ENCODE assay signal across 9 cellular contexts in genomic region chr1:180230416-180230790, GRCh38. TPM values are rescaled to one million over a fixed set of nuclear protein-coding genes. Genes with fewer than 3 reads are reported as not detected.
A peak's percentile ranks its signal among the peaks of the same experiment; 100 is the strongest.
DNase-seq lines count a peak whose midpoint lies in the region; ATAC-seq and TF ChIP-seq lines count a peak whose summit lies in the region.
"Had no signal": no experiment of that assay in that cellular context is flagged by ENCODE, and none has a peak within 500 bp of the region (broad histone marks: within the 10 kb centered on the region; RNA-seq: fewer than 3 reads in every experiment).

No MANE protein-coding gene starts in this region.

- H3K4me1 Mint-ChIP-seq in T-cell: peaks cover 28 to 43% (median 34%) of the 10 kb centered on the region in 3 donors

- H3K4me3 Mint-ChIP-seq in T-cell: peak overlapping the region; percentile 71 to 73 (median 71)

- no peak for TF ChIP-seq CTCF in gastroesophageal sphincter (IDR thresholded peaks at IDR 0.05)

- H3K9me3 ChIP-seq in gastroesophageal sphincter: no peaks in the 10 kb centered on the region

- peaks cover 100% of the 10 kb centered on the region for H3K27me3 ChIP-seq in gastroesophageal sphincter

- H3K9me3 Mint-ChIP-seq in T-cell: no peaks in the 10 kb centered on the region

- no peak overlapping the region for H3K27ac ChIP-seq in gastroesophageal sphincter

- TF ChIP-seq POLR2A in gastroesophageal sphincter (IDR thresholded peaks at IDR 0.05): no peak

- TF ChIP-seq EP300 in gastroesophageal sphincter (IDR thresholded peaks at IDR 0.05): no peak

- peak in 2 of 4 experiments; percentile 17 to 26 for ATAC-seq in T-cell (replicated peaks in 1 of 4)
- ATAC-seq in gastroesophageal sphincter: no peak
- no peak for ATAC-seq in GM21423 (IDR thresholded peaks at IDR 0.05; ENCODE audit: unreplicated experiment)

- H3K27ac Mint-ChIP-seq in T-cell: no peak overlapping the region

- DNase-seq in NCI-H748 (lab: John Stamatoyannopoulos, UW; ENCODE audit: unreplicated experiment) (peak; percentile 52), NCI-H748 treated with DMSO at 0.1 percent for 48 hours (lab: John Stamatoyannopoulos, UW) (no peak), T-cell (no peak), HuH-7.5 (ENCODE audit: low spot score) (no peak)
- peak; percentile 43 for DNase-seq in stimulated activated CD8-positive, alpha-beta memory T cell treated with anti-CD3 and anti-CD28 coated beads, Interleukin-4, amount 100 ng/mL, for 48 hours
- no peak for DNase-seq in activated CD4-positive, alpha-beta T cell treated with anti-CD3 and anti-CD28 coated beads for 1 hour
- DNase-seq: DND-41 had no signal

- peak overlapping the region; percentile 43 to 62 for H3K4me3 ChIP-seq in gastroesophageal sphincter

- CTCF ChIA-PET in T-cell (lab: Charles Lee): no interaction called here

- no peaks in the 10 kb centered on the region for H3K36me3 Mint-ChIP-seq in T-cell

- 0% methylated on average over 1 of the region's 28 CpGs; no CpG with 5 or more reads in 1 of the 2 donors for WGBS in gastroesophageal sphincter (ENCODE audit: low coverage in 1 of 2), 2 donors

- peaks cover 0 to 65% (median 48%) of the 10 kb centered on the region in 3 donors for H3K4me1 ChIP-seq in gastroesophageal sphincter

- H3K27me3 Mint-ChIP-seq in T-cell: peaks cover 46 to 77% of the 10 kb centered on the region in 2 donors

- POLR2A ChIA-PET in T-cell (lab: Charles Lee): no interaction called here

- no peaks in the 10 kb centered on the region for H3K36me3 ChIP-seq in gastroesophageal sphincter

RNA-seq across cellular contexts. Expression of gene LHX4, which starts 0.3 kb away (rescaled TPM):
- total RNA-seq in T-cell: under 1 TPM in 2 of 5 donors, not detected in 3; 0.03 TPM
- total RNA-seq in gastroesophageal sphincter: not detected

Comparison
In these comparisons a context has a peak if more than half of its experiments do, and no peak if none do; other contexts are left out.
1. DNase-seq: peak in NCI-H748 (single experiment) and stimulated activated CD8-positive, alpha-beta memory T cell treated with anti-CD3 and anti-CD28 coated beads, Interleukin-4, amount 100 ng/mL, for 48 hours (single experiment); none in NCI-H748 treated with DMSO at 0.1 percent for 48 hours (single experiment), T-cell (0 of 34), HuH-7.5 (single experiment) and activated CD4-positive, alpha-beta T cell treated with anti-CD3 and anti-CD28 coated beads for 1 hour (single experiment).